1 cellular context compared by ENCODE assay signal in genomic region chrX:17805120-17805519, GRCh38.
TF ChIP-seq lines count a peak whose summit lies in the region.

No MANE protein-coding gene starts in this region.

TF ChIP-seq in WTC11, 78 proteins besides CTCF, POLR2A, EP300 and RAD21:
- TF ChIP-seq, protein P1, sequence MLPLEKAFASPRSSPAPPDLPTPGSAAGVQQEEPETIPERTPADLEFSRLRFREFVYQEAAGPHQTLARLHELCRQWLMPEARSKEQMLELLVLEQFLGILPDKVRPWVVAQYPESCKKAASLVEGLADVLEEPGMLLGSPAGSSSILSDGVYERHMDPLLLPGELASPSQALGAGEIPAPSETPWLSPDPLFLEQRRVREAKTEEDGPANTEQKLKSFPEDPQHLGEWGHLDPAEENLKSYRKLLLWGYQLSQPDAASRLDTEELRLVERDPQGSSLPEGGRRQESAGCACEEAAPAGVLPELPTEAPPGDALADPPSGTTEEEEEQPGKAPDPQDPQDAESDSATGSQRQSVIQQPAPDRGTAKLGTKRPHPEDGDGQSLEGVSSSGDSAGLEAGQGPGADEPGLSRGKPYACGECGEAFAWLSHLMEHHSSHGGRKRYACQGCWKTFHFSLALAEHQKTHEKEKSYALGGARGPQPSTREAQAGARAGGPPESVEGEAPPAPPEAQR (CRISPR knock-in tag; IDR thresholded peaks at IDR 0.05) = no peak
- TF ChIP-seq KAT7 (CRISPR knock-in tag; IDR thresholded peaks at IDR 0.05; ENCODE audit: borderline replicate concordance) (no peak), TP53 (CRISPR knock-in tag; IDR thresholded peaks at IDR 0.05) (no peak), NFATC4 (CRISPR knock-in tag; IDR thresholded peaks at IDR 0.05) (no peak), EMX1 (CRISPR knock-in tag; IDR thresholded peaks at IDR 0.05) (no peak), ZNF671 (CRISPR knock-in tag; IDR thresholded peaks at IDR 0.05) (no peak), ZNF121 (CRISPR knock-in tag; IDR thresholded peaks at IDR 0.05) (no peak), NFE2L1 (CRISPR knock-in tag; IDR thresholded peaks at IDR 0.05) (no peak), OVOL2 (CRISPR knock-in tag; IDR thresholded peaks at IDR 0.05; ENCODE audit: borderline replicate concordance) (no peak)
- TF ChIP-seq, protein P2, sequence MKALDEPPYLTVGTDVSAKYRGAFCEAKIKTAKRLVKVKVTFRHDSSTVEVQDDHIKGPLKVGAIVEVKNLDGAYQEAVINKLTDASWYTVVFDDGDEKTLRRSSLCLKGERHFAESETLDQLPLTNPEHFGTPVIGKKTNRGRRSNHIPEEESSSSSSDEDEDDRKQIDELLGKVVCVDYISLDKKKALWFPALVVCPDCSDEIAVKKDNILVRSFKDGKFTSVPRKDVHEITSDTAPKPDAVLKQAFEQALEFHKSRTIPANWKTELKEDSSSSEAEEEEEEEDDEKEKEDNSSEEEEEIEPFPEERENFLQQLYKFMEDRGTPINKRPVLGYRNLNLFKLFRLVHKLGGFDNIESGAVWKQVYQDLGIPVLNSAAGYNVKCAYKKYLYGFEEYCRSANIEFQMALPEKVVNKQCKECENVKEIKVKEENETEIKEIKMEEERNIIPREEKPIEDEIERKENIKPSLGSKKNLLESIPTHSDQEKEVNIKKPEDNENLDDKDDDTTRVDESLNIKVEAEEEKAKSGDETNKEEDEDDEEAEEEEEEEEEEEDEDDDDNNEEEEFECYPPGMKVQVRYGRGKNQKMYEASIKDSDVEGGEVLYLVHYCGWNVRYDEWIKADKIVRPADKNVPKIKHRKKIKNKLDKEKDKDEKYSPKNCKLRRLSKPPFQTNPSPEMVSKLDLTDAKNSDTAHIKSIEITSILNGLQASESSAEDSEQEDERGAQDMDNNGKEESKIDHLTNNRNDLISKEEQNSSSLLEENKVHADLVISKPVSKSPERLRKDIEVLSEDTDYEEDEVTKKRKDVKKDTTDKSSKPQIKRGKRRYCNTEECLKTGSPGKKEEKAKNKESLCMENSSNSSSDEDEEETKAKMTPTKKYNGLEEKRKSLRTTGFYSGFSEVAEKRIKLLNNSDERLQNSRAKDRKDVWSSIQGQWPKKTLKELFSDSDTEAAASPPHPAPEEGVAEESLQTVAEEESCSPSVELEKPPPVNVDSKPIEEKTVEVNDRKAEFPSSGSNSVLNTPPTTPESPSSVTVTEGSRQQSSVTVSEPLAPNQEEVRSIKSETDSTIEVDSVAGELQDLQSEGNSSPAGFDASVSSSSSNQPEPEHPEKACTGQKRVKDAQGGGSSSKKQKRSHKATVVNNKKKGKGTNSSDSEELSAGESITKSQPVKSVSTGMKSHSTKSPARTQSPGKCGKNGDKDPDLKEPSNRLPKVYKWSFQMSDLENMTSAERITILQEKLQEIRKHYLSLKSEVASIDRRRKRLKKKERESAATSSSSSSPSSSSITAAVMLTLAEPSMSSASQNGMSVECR (CRISPR knock-in tag; IDR thresholded peaks at IDR 0.05; ENCODE audit: borderline replicate concordance) = no peak
- TF ChIP-seq, protein P3, sequence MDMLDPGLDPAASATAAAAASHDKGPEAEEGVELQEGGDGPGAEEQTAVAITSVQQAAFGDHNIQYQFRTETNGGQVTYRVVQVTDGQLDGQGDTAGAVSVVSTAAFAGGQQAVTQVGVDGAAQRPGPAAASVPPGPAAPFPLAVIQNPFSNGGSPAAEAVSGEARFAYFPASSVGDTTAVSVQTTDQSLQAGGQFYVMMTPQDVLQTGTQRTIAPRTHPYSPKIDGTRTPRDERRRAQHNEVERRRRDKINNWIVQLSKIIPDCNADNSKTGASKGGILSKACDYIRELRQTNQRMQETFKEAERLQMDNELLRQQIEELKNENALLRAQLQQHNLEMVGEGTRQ (CRISPR knock-in tag; IDR thresholded peaks at IDR 0.05) = no peak
- TF ChIP-seq, protein P4, sequence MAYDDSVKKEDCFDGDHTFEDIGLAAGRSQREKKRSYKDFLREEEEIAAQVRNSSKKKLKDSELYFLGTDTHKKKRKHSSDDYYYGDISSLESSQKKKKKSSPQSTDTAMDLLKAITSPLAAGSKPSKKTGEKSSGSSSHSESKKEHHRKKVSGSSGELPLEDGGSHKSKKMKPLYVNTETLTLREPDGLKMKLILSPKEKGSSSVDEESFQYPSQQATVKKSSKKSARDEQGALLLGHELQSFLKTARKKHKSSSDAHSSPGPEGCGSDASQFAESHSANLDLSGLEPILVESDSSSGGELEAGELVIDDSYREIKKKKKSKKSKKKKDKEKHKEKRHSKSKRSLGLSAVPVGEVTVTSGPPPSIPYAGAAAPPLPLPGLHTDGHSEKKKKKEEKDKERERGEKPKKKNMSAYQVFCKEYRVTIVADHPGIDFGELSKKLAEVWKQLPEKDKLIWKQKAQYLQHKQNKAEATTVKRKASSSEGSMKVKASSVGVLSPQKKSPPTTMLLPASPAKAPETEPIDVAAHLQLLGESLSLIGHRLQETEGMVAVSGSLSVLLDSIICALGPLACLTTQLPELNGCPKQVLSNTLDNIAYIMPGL (CRISPR knock-in tag; IDR thresholded peaks at IDR 0.05) = no peak
